Comparison of ENCODE assay signal across 9 cellular contexts in genomic region chr6:57315851-57316250, GRCh38. TPM values are rescaled to one million over a fixed set of nuclear protein-coding genes. Genes with fewer than 3 reads are reported as not detected.
A peak's percentile ranks its signal among the peaks of the same experiment; 100 is the strongest.
DNase-seq lines count a peak whose midpoint lies in the region; ATAC-seq and TF ChIP-seq lines count a peak whose summit lies in the region.
"Had no signal": no experiment of that assay in that cellular context is flagged by ENCODE, and none has a peak within 500 bp of the region (broad histone marks: within the 10 kb centered on the region; RNA-seq: fewer than 3 reads in every experiment).

No MANE protein-coding gene starts in this region.

- H2BK5ac ChIP-seq in mesenchymal stem cell (ENCODE audit: low read depth, low read length, poor library complexity, severe bottlenecking), result no peak overlapping the region

- H2BK120ac ChIP-seq in mesenchymal stem cell (ENCODE audit: low read depth, low read length), result no peak overlapping the region

- H4K91ac ChIP-seq in mesenchymal stem cell (ENCODE audit: low read length), result no peak overlapping the region

- H3K9me3 ChIP-seq in SU-DHL-6 (ENCODE audit: insufficient read depth, low read length) (no peaks in the 10 kb centered on the region), mesenchymal stem cell (ENCODE audit: control insufficient read depth, low read length) (no peaks in the 10 kb centered on the region), transverse colon (no peaks in the 10 kb centered on the region)
- H3K9me3 ChIP-seq: upper lobe of left lung had no signal

- peak overlapping the region; percentile 86 for H3K4me2 ChIP-seq in SU-DHL-6 (ENCODE audit: low read depth, low read length, poor library complexity, severe bottlenecking)
- H3K4me2 ChIP-seq in mesenchymal stem cell (ENCODE audit: low read length, poor library complexity, severe bottlenecking), result no peak overlapping the region

- H3K79me1 ChIP-seq in mesenchymal stem cell (replicated peaks; ENCODE audit: low read length, poor library complexity, severe bottlenecking), result peaks cover 21% of the 10 kb centered on the region

- no peaks in the 10 kb centered on the region for H4K20me1 ChIP-seq in SU-DHL-6 (ENCODE audit: low read depth, low read length)

- 93% methylated on average over 9 of the region's 9 CpGs for WGBS in mesenchymal stem cell
- 59 to 62% methylated on average over 9 of the region's 9 CpGs for WGBS in transverse colon (ENCODE audit: low coverage in 1 of 2), 2 donors

- no peak overlapping the region for H3K18ac ChIP-seq in mesenchymal stem cell (ENCODE audit: low read depth in 1 of 2, low read length in 2 of 2)

- intact Hi-C loops in transverse colon (cut with DNase I; ENCODE audit: low total_unique reads), result loop anchor here (5.0 kb wide), 2 partner anchors 144 to 414 kb away; partner anchors contain the start of gene BAG2

- no peak overlapping the region for H3K27ac ChIP-seq in SU-DHL-6 (ENCODE audit: low read depth, low read length)
- no peak overlapping the region for H3K27ac ChIP-seq in mesenchymal stem cell (ENCODE audit: low read length, poor library complexity, severe bottlenecking)
- H3K27ac ChIP-seq in transverse colon, result peak overlapping the region; percentile 76 to 87 (median 86)

- no peak overlapping the region for H3K4ac ChIP-seq in mesenchymal stem cell (ENCODE audit: low read depth in 1 of 2, low read length in 2 of 2)

- H2AK5ac ChIP-seq in mesenchymal stem cell (ENCODE audit: low read length, severe bottlenecking), result no peak overlapping the region

- H3K23ac ChIP-seq in mesenchymal stem cell (ENCODE audit: low read length in 2 of 2), result no peak overlapping the region

- H3K4me3 ChIP-seq in SU-DHL-6 (ENCODE audit: insufficient read depth, low read length, poor library complexity, severe bottlenecking) (no peak overlapping the region), mesenchymal stem cell (ENCODE audit: insufficient read depth in 1 of 2, low read depth in 1 of 2, low read length in 2 of 2) (no peak overlapping the region), transverse colon (no peak overlapping the region)

- peaks cover 17% of the 10 kb centered on the region for H3K36me3 ChIP-seq in SU-DHL-6 (ENCODE audit: low read length)
- H3K36me3 ChIP-seq in mesenchymal stem cell (ENCODE audit: control insufficient read depth in 1 of 2, insufficient read depth in 2 of 2, low read depth in 1 of 2, low read length in 2 of 2), result peaks cover 0 to 21% of the 10 kb centered on the region in 2 experiments
- H3K36me3 ChIP-seq in transverse colon, result peaks cover 0 to 8% (median 0%) of the 10 kb centered on the region in 4 donors

- no peak overlapping the region for H3K9ac ChIP-seq in SU-DHL-6 (ENCODE audit: low read length)
- peak overlapping the region; percentile 89 for H3K9ac ChIP-seq in mesenchymal stem cell (ENCODE audit: low read length)

- H2BK15ac ChIP-seq in mesenchymal stem cell (ENCODE audit: low read depth, poor library complexity, severe bottlenecking), result no peak overlapping the region

- peak; percentile 48 for TF ChIP-seq EP300 in transverse colon (IDR thresholded peaks at IDR 0.05; ENCODE audit: low read depth)

- H3K79me2 ChIP-seq in SU-DHL-6 (ENCODE audit: insufficient read depth, low read length), result peaks cover 35% of the 10 kb centered on the region

- no peak overlapping the region for H2BK12ac ChIP-seq in mesenchymal stem cell (ENCODE audit: low read length in 2 of 2)

- peak; percentile 10 for DNase-seq in DMS53 (lab: John Stamatoyannopoulos, UW)
- no peak for DNase-seq in DMS53 treated with DMSO at 0.1 percent for 48 hours (lab: John Stamatoyannopoulos, UW; ENCODE audit: unreplicated experiment)
- no peak for DNase-seq in mesenchymal stem cell
- DNase-seq in transverse colon, result no peak
- no peak for DNase-seq in hepatic stellate cell (ENCODE audit: low spot score)

- no peak overlapping the region for H3K14ac ChIP-seq in mesenchymal stem cell (ENCODE audit: low read length in 2 of 2)

- H3K9me2 ChIP-seq in SU-DHL-6 (replicated peaks; ENCODE audit: insufficient read depth, low read length), result no peaks in the 10 kb centered on the region

- no peak for TF ChIP-seq CTCF in SU-DHL-6 (IDR thresholded peaks at IDR 0.05; ENCODE audit: insufficient read depth, low read length, poor library complexity, severe bottlenecking)
- no peak for TF ChIP-seq CTCF in transverse colon (IDR thresholded peaks at IDR 0.05)

- in situ Hi-C loops in transverse colon (cut with MboI; ENCODE audit: low pct_ligation_motif_present in 1 of 4, low pct_unique_long_range_greater_than_20kb in 1 of 4, low sequenced_read_pairs in 3 of 4), result loop anchor here (5.0 to 25.0 kb wide), 7 partner anchors 129 to 679 kb away; partner anchors contain the start of genes ZNF451 (in 2 of the 4) and DST (in 1 of the 4)

- no peak overlapping the region for H4K8ac ChIP-seq in mesenchymal stem cell (ENCODE audit: low read length)

- TF ChIP-seq POLR2A in transverse colon (IDR thresholded peaks at IDR 0.05), result no peak

- H2AFZ ChIP-seq in SU-DHL-6 (ENCODE audit: low read depth, low read length, severe bottlenecking), result peak overlapping the region; percentile 92
- H2AFZ ChIP-seq in mesenchymal stem cell (ENCODE audit: low read depth, low read length), result no peak overlapping the region

- H3K27me3 ChIP-seq in SU-DHL-6 (ENCODE audit: low read length) (no peaks in the 10 kb centered on the region), mesenchymal stem cell (ENCODE audit: control insufficient read depth in 1 of 2, insufficient read depth in 1 of 2, low read length in 2 of 2) (no peaks in the 10 kb centered on the region), transverse colon (no peaks in the 10 kb centered on the region)
- H3K27me3 ChIP-seq: upper lobe of left lung had no signal

- H3F3A ChIP-seq in SU-DHL-6 (ENCODE audit: insufficient read depth), result peaks cover 7% of the 10 kb centered on the region

- H3K4me1 ChIP-seq in mesenchymal stem cell (ENCODE audit: control insufficient read depth, insufficient read depth, low read depth, low read length) (peaks cover 4% of the 10 kb centered on the region), transverse colon (peaks cover 24 to 40% (median 29%) of the 10 kb centered on the region in 4 donors)

- ATAC-seq in GM21786 (IDR thresholded peaks at IDR 0.05; ENCODE audit: unreplicated experiment), result no peak
- no peak for ATAC-seq in GM18502 (IDR thresholded peaks at IDR 0.05; ENCODE audit: poor library complexity, unreplicated experiment)

RNA-seq across cellular contexts. Expression of gene PRIM2, which starts 1.6 kb away (rescaled TPM):
- 4.5 TPM for polyA plus RNA-seq in mesenchymal stem cell (2013, experiment 1 of 2)
- 5.2 TPM for polyA plus RNA-seq in mesenchymal stem cell (2013, experiment 2 of 2)
- 10 to 100 TPM in 3 of 4 donors, 1 to 10 TPM in 1; 9.6 to 47.4 (median 20.4) TPM for total RNA-seq in transverse colon

Comparison
In these comparisons a context has a peak if more than half of its experiments do, and no peak if none do; other contexts are left out.
1. H3K27ac ChIP-seq: peak in transverse colon (4 of 4); none in SU-DHL-6 (single experiment) and mesenchymal stem cell (single experiment).